ENCODE assay signal across 8 cellular contexts in genomic region chr16:33643270-33643669, GRCh38.
A peak's percentile ranks its signal among the peaks of the same experiment; 100 is the strongest.
DNase-seq lines count a peak whose midpoint lies in the region; ATAC-seq lines count a peak whose summit lies in the region.

No MANE protein-coding gene starts in this region.

- peak; percentile 0 for DNase-seq in myocyte (ENCODE audit: low read depth)

- ATAC-seq in GM18499 (IDR thresholded peaks at IDR 0.05; ENCODE audit: insufficient read depth, unreplicated experiment) (peak; percentile 63), GM19025 (IDR thresholded peaks at IDR 0.05; ENCODE audit: low read depth, unreplicated experiment) (peak; percentile 86), GM19463 (IDR thresholded peaks at IDR 0.05; ENCODE audit: unreplicated experiment) (peak; percentile 91), GM21619 (IDR thresholded peaks at IDR 0.05; ENCODE audit: unreplicated experiment) (peak; percentile 78), HG02852 (IDR thresholded peaks at IDR 0.05; ENCODE audit: unreplicated experiment) (peak; percentile 87), HG03103 (IDR thresholded peaks at IDR 0.05; ENCODE audit: low read depth, unreplicated experiment) (peak; percentile 75), HG03457 (IDR thresholded peaks at IDR 0.05; ENCODE audit: unreplicated experiment) (peak; percentile 63)

Comparison
In these comparisons a context has a peak if more than half of its experiments do, and no peak if none do; other contexts are left out.
1. Peak in every context shown above with its lines: DNase-seq and ATAC-seq.